23 cellular contexts compared by ENCODE assay signal in genomic region chrX:8845469-8845868, GRCh38. TPM values are rescaled to one million over a fixed set of nuclear protein-coding genes. Genes with fewer than 3 reads are reported as not detected.
"Had no signal": no experiment of that assay in that cellular context is flagged by ENCODE, and none has a peak within 500 bp of the region (broad histone marks: within the 10 kb centered on the region; RNA-seq: fewer than 3 reads in every experiment).

No MANE protein-coding gene starts in this region.

- H3K36me3 ChIP-seq: colonic mucosa, esophagus muscularis mucosa, ovary had no signal

- H3K4me1 Mint-ChIP-seq: natural killer cell, neural crest cell had no signal

- H3K4me3 ChIP-seq: colonic mucosa, esophagus muscularis mucosa, lung, ovary, smooth muscle cell had no signal

- ATAC-seq: left colon, left ventricle myocardium superior, natural killer cell, right cardiac atrium had no signal

- H3K9me3 ChIP-seq: colonic mucosa, esophagus muscularis mucosa, ovary had no signal

- H3K27ac ChIP-seq: colonic mucosa, esophagus muscularis mucosa, foreskin keratinocyte, ovary had no signal

- H3K4me3 Mint-ChIP-seq: natural killer cell, neural crest cell had no signal

- DNase-seq: colonic mucosa; effector memory CD4-positive, alpha-beta T cell; kidney; left colon; left ventricle myocardium superior; natural killer cell; ovary; stimulated activated CD4-positive, alpha-beta T cell treated with anti-CD3 and anti-CD28 coated beads, Interleukin-2, amount 100 ng/mL, for 48 hours; stimulated activated naive CD4-positive, alpha-beta T cell treated with Interleukin-2 at 50 U/mL for 16 hours had no signal

- FAIRE-seq: endometrium, kidney had no signal

- H3K4me1 ChIP-seq: colonic mucosa had no signal

- H3K27ac Mint-ChIP-seq: natural killer cell had no signal

- H3K9me3 Mint-ChIP-seq: natural killer cell had no signal

- H3K4me2 ChIP-seq: smooth muscle cell had no signal

- H3K36me3 Mint-ChIP-seq: natural killer cell had no signal

- H3K27me3 ChIP-seq: colonic mucosa, foreskin keratinocyte, ovary had no signal

RNA-seq across cellular contexts. Expression of gene FAM9A, which starts 44.3 kb away (rescaled TPM):
- total RNA-seq: cerebellum, colonic mucosa, dermis microvascular lymphatic vessel endothelial cell, esophagus muscularis mucosa, foreskin keratinocyte, kidney, left colon, left ventricle myocardium superior, lung, mucosa of gallbladder, myocyte, natural killer cell, neural crest cell, ovary, posterior vena cava, right cardiac atrium, smooth muscle cell, urinary bladder had no signal
- polyA plus RNA-seq: foreskin keratinocyte, lung, ovary, right cardiac atrium, smooth muscle cell, thymus, urinary bladder had no signal
